Comparison of ENCODE assay signal across 8 cellular contexts in the genomic region with DNA sequence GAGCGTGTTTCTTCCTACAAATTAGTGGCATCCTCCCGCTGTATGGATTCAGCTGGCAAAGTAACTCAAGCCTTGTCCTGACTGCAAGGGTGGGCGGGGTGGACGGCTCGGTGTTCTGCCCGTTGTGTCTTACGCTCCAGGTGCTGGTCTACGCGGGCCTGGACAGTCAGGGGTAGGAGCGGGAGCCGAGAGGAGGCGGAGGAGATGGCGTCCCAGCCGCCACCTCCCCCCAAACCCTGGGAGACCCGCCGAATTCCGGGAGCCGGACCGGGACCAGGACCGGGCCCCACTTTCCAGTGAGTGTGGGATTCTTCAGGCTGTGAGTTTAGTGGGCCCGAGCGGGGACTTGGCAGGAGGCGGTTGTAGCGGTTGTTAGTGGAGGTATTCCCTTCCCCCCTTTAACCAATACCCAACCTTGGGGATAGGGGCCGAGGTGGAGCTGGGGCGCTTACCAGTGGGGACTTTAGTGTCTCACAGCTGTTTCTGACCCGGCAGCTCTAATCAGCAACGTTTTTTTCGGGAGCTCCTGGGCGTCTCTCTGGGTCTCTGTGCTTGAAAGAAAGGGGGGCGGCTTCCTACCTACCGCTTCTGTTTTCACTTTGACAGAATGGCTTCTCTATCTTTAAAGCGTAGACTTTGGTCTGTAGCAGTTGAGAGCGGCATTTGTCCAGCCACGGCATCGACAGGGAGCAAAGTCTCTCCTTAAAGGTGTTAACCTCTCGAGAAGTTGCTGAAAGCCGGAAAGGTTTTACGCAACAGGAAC. TPM values are rescaled to one million over a fixed set of nuclear protein-coding genes. Genes with fewer than 3 reads are reported as not detected.
A peak's percentile ranks its signal among the peaks of the same experiment; 100 is the strongest.
DNase-seq lines count a peak whose midpoint lies in the region; ATAC-seq and TF ChIP-seq lines count a peak whose summit lies in the region.

A gene with protein sequence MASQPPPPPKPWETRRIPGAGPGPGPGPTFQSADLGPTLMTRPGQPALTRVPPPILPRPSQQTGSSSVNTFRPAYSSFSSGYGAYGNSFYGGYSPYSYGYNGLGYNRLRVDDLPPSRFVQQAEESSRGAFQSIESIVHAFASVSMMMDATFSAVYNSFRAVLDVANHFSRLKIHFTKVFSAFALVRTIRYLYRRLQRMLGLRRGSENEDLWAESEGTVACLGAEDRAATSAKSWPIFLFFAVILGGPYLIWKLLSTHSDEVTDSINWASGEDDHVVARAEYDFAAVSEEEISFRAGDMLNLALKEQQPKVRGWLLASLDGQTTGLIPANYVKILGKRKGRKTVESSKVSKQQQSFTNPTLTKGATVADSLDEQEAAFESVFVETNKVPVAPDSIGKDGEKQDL (plus strand): TSS at position 165 of the 763 bp plus-strand sequence. CDS start 40 bp downstream, at position 205.
A gene with protein sequence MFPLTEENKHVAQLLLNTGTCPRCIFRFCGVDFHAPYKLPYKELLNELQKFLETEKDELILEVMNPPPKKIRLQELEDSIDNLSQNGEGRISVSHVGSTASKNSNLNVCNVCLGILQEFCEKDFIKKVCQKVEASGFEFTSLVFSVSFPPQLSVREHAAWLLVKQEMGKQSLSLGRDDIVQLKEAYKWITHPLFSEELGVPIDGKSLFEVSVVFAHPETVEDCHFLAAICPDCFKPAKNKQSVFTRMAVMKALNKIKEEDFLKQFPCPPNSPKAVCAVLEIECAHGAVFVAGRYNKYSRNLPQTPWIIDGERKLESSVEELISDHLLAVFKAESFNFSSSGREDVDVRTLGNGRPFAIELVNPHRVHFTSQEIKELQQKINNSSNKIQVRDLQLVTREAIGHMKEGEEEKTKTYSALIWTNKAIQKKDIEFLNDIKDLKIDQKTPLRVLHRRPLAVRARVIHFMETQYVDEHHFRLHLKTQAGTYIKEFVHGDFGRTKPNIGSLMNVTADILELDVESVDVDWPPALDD (minus strand): TSS at position 700 of the 763 bp plus-strand sequence. CDS start 6,365 bp downstream, outside the sequence.

- peak; percentile 75 for ATAC-seq in HG03139 (IDR thresholded peaks at IDR 0.05; ENCODE audit: unreplicated experiment)
- peak; percentile 83 for ATAC-seq in memory B cell (ENCODE audit: low read depth)

- no peaks in the 10 kb centered on the region for H3K9me3 Mint-ChIP-seq in activated CD4-positive, alpha-beta memory T cell treated with anti-CD3 and anti-CD28 coated beads for 36 hours
- no peaks in the 10 kb centered on the region for H3K9me3 Mint-ChIP-seq in memory B cell

- peak within 1 kb of the TSS; percentile 94 for H3K4me3 Mint-ChIP-seq in activated CD4-positive, alpha-beta memory T cell treated with anti-CD3 and anti-CD28 coated beads for 36 hours
- peak within 1 kb of the TSS; percentile 100 for H3K4me3 Mint-ChIP-seq in memory B cell

- H3K27ac Mint-ChIP-seq in activated CD4-positive, alpha-beta memory T cell treated with anti-CD3 and anti-CD28 coated beads for 36 hours, result peak within 1 kb of the TSS; percentile 96
- peak within 1 kb of the TSS; percentile 93 for H3K27ac Mint-ChIP-seq in memory B cell

- in situ Hi-C loops in GM18951 (cut with MboI; ENCODE audit: low sequenced_read_pairs, unreplicated experiment), result no loop called here

- CTCF ChIA-PET in BJ (lab: Yijun Ruan, JAX), result interaction anchor here (0.7 kb wide), 1 partner anchor 230 kb away, joined by 3 read pairs; no protein-coding TSS in a partner anchor
- CTCF ChIA-PET in activated CD4-positive, alpha-beta memory T cell treated with anti-CD3 and anti-CD28 coated beads for 36 hours (lab: Charles Lee), result interaction anchor here (0.9 kb wide), 1 partner anchor 19 kb away, joined by 5 read pairs; no protein-coding TSS in a partner anchor

- intact Hi-C loops in activated CD4-positive, alpha-beta memory T cell treated with anti-CD3 and anti-CD28 coated beads for 36 hours (cut with micrococcal nuclease), result loop anchor here (1.0 to 10.0 kb wide), 11 partner anchors 40 to 1177 kb away; a partner anchor contains a TSS

- peak within 1 kb of the TSS; percentile 50 for H3K4me3 ChIP-seq in BJ (ENCODE audit: low read depth, low read length)

- H3K36me3 Mint-ChIP-seq in activated CD4-positive, alpha-beta memory T cell treated with anti-CD3 and anti-CD28 coated beads for 36 hours, result peaks cover 13% of the 10 kb centered on the region
- H3K36me3 Mint-ChIP-seq in memory B cell, result peaks cover 5% of the 10 kb centered on the region

- POLR2A ChIA-PET in BJ (lab: Charles Lee), result no interaction called here
- POLR2A ChIA-PET in activated CD4-positive, alpha-beta memory T cell treated with anti-CD3 and anti-CD28 coated beads for 36 hours (lab: Charles Lee), result interaction anchor here (0.7 to 1.4 kb wide), 3 partner anchors 127 to 261 kb away, joined by 3 to 6 read pairs (median 5); a partner anchor contains a TSS

- 0 out of 2 replicates have a peak, but pooled peaks cover 3% of the 10 kb centered on the region for H3K36me3 ChIP-seq in BJ (ENCODE audit: control insufficient read depth, insufficient read depth, low read length)

- no peaks in the 10 kb centered on the region for H3K27me3 ChIP-seq in BJ (ENCODE audit: control insufficient read depth, insufficient read depth, low read length)

- no peaks in the 10 kb centered on the region for H3K27me3 Mint-ChIP-seq in activated CD4-positive, alpha-beta memory T cell treated with anti-CD3 and anti-CD28 coated beads for 36 hours
- H3K27me3 Mint-ChIP-seq in memory B cell, result no peaks in the 10 kb centered on the region

- H3K4me1 Mint-ChIP-seq in activated CD4-positive, alpha-beta memory T cell treated with anti-CD3 and anti-CD28 coated beads for 36 hours (ENCODE audit: low read depth), result peaks cover 33% of the 10 kb centered on the region
- peaks cover 10% of the 10 kb centered on the region for H3K4me1 Mint-ChIP-seq in memory B cell

- no peak for TF ChIP-seq CTCF in BJ (IDR thresholded peaks at IDR 0.05; ENCODE audit: insufficient read depth, low read depth, low read length)

- TF ChIP-seq POLR2A in GM18951 (IDR thresholded peaks at IDR 0.05; ENCODE audit: extremely low read depth, insufficient read depth, insufficient read length), result peak; percentile 68

- DNase-seq in BJ (ENCODE audit: low read depth) (no peak), NCI-H524 (lab: John Stamatoyannopoulos, UW) (peak; percentile 76 to 82), memory B cell (ENCODE audit: low spot score in 2 of 2) (peak; percentile 18 to 64)
- peak; percentile 81 for DNase-seq in activated CD4-positive, alpha-beta memory T cell treated with anti-CD3 and anti-CD28 coated beads for 36 hours
- DNase-seq in effector CD8-positive, alpha-beta T cell (lab: John Stamatoyannopoulos, UW), result peak; percentile 38
- peak; percentile 35 for DNase-seq in stimulated activated CD8-positive, alpha-beta memory T cell treated with anti-CD3 and anti-CD28 coated beads, Interleukin-12 subunit alpha, Interleukin-12 subunit beta, amount 100 ng/mL, for 1 hour (ENCODE audit: low read depth)

RNA-seq across cellular contexts. Expression of the first gene that starts in this region (rescaled TPM):
- 11.7 and 25.1 TPM in 2 replicates for polyA plus RNA-seq in BJ (2011; rRNA removed)
- polyA minus RNA-seq in BJ (2011; rRNA and poly(A)+ RNA removed), result 20.4 and 21.4 TPM in 2 replicates
- 10 to 100 TPM; 18.4 to 18.7 TPM for total RNA-seq in activated CD4-positive, alpha-beta memory T cell treated with anti-CD3 and anti-CD28 coated beads for 36 hours

RNA-seq across cellular contexts. Expression of the second gene that starts in this region (rescaled TPM):
- 4.1 and 8.0 TPM in 2 replicates for polyA plus RNA-seq in BJ (2011; rRNA removed)
- 2.7 and 3.4 TPM in 2 replicates for polyA minus RNA-seq in BJ (2011; rRNA and poly(A)+ RNA removed)
- total RNA-seq in activated CD4-positive, alpha-beta memory T cell treated with anti-CD3 and anti-CD28 coated beads for 36 hours, result 1 to 10 TPM; 8.1 to 8.9 TPM
